27 cellular contexts compared by ENCODE assay signal in genomic region chr1:209526137-209526536, GRCh38. TPM values are rescaled to one million over a fixed set of nuclear protein-coding genes. Genes with fewer than 3 reads are reported as not detected.
"Had no signal": no experiment of that assay in that cellular context is flagged by ENCODE, and none has a peak within 500 bp of the region (broad histone marks: within the 10 kb centered on the region; RNA-seq: fewer than 3 reads in every experiment).

No MANE protein-coding gene starts in this region.

- FAIRE-seq: astrocyte had no signal

- H3K27ac Mint-ChIP-seq: activated B cell treated with CpG ODN at 0.5 μM for 24 hours; activated CD4-positive, alpha-beta T cell treated with anti-CD3 and anti-CD28 coated beads, Interleukin-2, amount 10 ng/mL, durations not matched to agents 24 days and 14 days; activated CD8-positive, alpha-beta memory T cell treated with anti-CD3 and anti-CD28 coated beads, Interleukin-2, amount 10 ng/mL, durations not matched to agents 7 days and 5 days; activated naive CD4-positive, alpha-beta T cell treated with anti-CD3 and anti-CD28 coated beads, Interleukin-2, amount 50 U/mL, for 72 hours; brain; T-helper 1 cell treated with Interleukin-12 subunit alpha and Interleukin-12 subunit beta and Interleukin-4 antibody, amounts not matched to agents 30 μg/mL and 1 μg/mL, for 36 hours had no signal

- H3K4me1 ChIP-seq: Peyer's patch had no signal

- H3K9me3 Mint-ChIP-seq: activated B cell treated with CpG ODN at 0.5 μM for 24 hours; activated CD4-positive, alpha-beta T cell treated with anti-CD3 and anti-CD28 coated beads, Interleukin-2, amount 10 ng/mL, durations not matched to agents 24 days and 14 days; activated naive CD4-positive, alpha-beta T cell treated with anti-CD3 and anti-CD28 coated beads, Interleukin-2, amount 50 U/mL, for 72 hours; activated T-cell treated with anti-CD3 and anti-CD28 coated beads, Interleukin-2, amount 50 U/mL, for 4 hours; central memory CD8-positive, alpha-beta T cell; T-helper 1 cell treated with Interleukin-12 subunit alpha and Interleukin-12 subunit beta and Interleukin-4 antibody, amounts not matched to agents 30 μg/mL and 1 μg/mL, for 36 hours had no signal

- H3K4me3 Mint-ChIP-seq: activated B cell treated with CpG ODN at 0.5 μM for 24 hours; activated CD4-positive, alpha-beta T cell treated with anti-CD3 and anti-CD28 coated beads, Interleukin-2, amount 10 ng/mL, durations not matched to agents 24 days and 14 days; activated CD8-positive, alpha-beta memory T cell treated with anti-CD3 and anti-CD28 coated beads, Interleukin-2, amount 10 ng/mL, durations not matched to agents 7 days and 5 days; activated T-cell treated with anti-CD3 and anti-CD28 coated beads, Interleukin-2, amount 50 U/mL, for 4 hours; brain; central memory CD8-positive, alpha-beta T cell; T-helper 1 cell treated with Interleukin-12 subunit alpha and Interleukin-12 subunit beta and Interleukin-4 antibody, amounts not matched to agents 30 μg/mL and 1 μg/mL, for 36 hours had no signal

- H3K9me3 ChIP-seq: Peyer's patch had no signal

- H3K27ac ChIP-seq: Peyer's patch had no signal

- ATAC-seq: activated CD8-positive, alpha-beta memory T cell treated with anti-CD3 and anti-CD28 coated beads, Interleukin-2, amount 10 ng/mL, durations not matched to agents 7 days and 5 days; activated naive CD4-positive, alpha-beta T cell treated with anti-CD3 and anti-CD28 coated beads, Interleukin-2, amount 50 U/mL, for 72 hours; activated T-cell treated with anti-CD3 and anti-CD28 coated beads, Interleukin-2, amount 50 U/mL, for 4 hours had no signal

- H3K27me3 ChIP-seq: Peyer's patch had no signal

- DNase-seq: activated B cell treated with CpG ODN at 0.5 μM for 24 hours; activated CD4-positive, alpha-beta T cell treated with anti-CD3 and anti-CD28 coated beads for 1 hour; activated CD4-positive, alpha-beta T cell treated with anti-CD3 and anti-CD28 coated beads, Interleukin-2, amount 10 ng/mL, durations not matched to agents 24 days and 14 days; activated CD4-positive, alpha-beta T cell treated with anti-CD3 and anti-CD28 coated beads, Interleukin-2, amount 50 U/mL, for 48 hours; activated CD8-positive, alpha-beta memory T cell treated with anti-CD3 and anti-CD28 coated beads, Interleukin-2, amount 10 ng/mL, durations not matched to agents 7 days and 5 days; activated effector memory CD4-positive, alpha-beta T cell treated with anti-CD3 and anti-CD28 coated beads, Interleukin-2, amount 50 U/mL, for 16 hours; activated naive CD4-positive, alpha-beta T cell treated with Interleukin-2 at 50 U/mL for 16 hours; activated T-cell treated with anti-CD3 and anti-CD28 coated beads, Interleukin-2, amount 50 U/mL, for 4 hours; amygdala; NCI-H1048; NCI-H146; NCI-H1930; NCI-H2171; NCI-H2227 treated with DMSO at 0.1 percent for 48 hours; NCI-H446 treated with DMSO at 0.1 percent for 48 hours; NCI-H526; NCI-H774; NK-92 treated with Interleukin-12 subunit alpha and Interleukin-12 subunit beta, amount 100 ng/mL, for 24 hours; OCI-M1; Peyer's patch; SHP77 had no signal

- H3K36me3 ChIP-seq: Peyer's patch had no signal

- H3K4me3 ChIP-seq: Peyer's patch had no signal

- H3K4me1 Mint-ChIP-seq: activated B cell treated with CpG ODN at 0.5 μM for 24 hours; activated CD4-positive, alpha-beta T cell treated with anti-CD3 and anti-CD28 coated beads, Interleukin-2, amount 10 ng/mL, durations not matched to agents 24 days and 14 days; activated CD8-positive, alpha-beta memory T cell treated with anti-CD3 and anti-CD28 coated beads, Interleukin-2, amount 10 ng/mL, durations not matched to agents 7 days and 5 days; central memory CD8-positive, alpha-beta T cell had no signal

RNA-seq across cellular contexts. Expression of gene CAMK1G, which starts 57.4 kb away (rescaled TPM):
- total RNA-seq: activated B cell treated with CpG ODN at 0.5 μM for 24 hours; activated CD8-positive, alpha-beta memory T cell treated with anti-CD3 and anti-CD28 coated beads, Interleukin-2, amount 10 ng/mL, durations not matched to agents 7 days and 5 days; activated naive CD4-positive, alpha-beta T cell treated with anti-CD3 and anti-CD28 coated beads, Interleukin-2, amount 50 U/mL, for 72 hours; Peyer's patch; SK-MEL-5 had no signal
